ENCODE assay signal across 24 cellular contexts in genomic region chr9:71662086-71662485, GRCh38.
"Had no signal": no experiment of that assay in that cellular context is flagged by ENCODE, and none has a peak within 500 bp of the region (broad histone marks: within the 10 kb centered on the region; RNA-seq: fewer than 3 reads in every experiment).

No MANE protein-coding gene starts in this region.

- H3K9me3 ChIP-seq: SK-N-SH had no signal

- H3K27ac ChIP-seq: VCaP had no signal

- H3K9ac ChIP-seq: SK-N-SH had no signal

- H3K4me2 ChIP-seq: SK-N-SH had no signal

- DNase-seq: activated CD4-positive, alpha-beta memory T cell treated with anti-CD3 and anti-CD28 coated beads, Interleukin-2, amount 10 ng/mL, durations not matched to agents 7 days and 5 days; activated CD4-positive, alpha-beta T cell treated with anti-CD3 and anti-CD28 coated beads for 36 hours; activated CD4-positive, alpha-beta T cell treated with anti-CD3 and anti-CD28 coated beads, Interleukin-2, amount 50 U/mL, for 1 hour; activated gamma-delta T cell; activated naive CD4-positive, alpha-beta T cell treated with anti-CD3 and anti-CD28 coated beads for 36 hours; activated T-cell treated with anti-CD3 and anti-CD28 coated beads for 4 hours; activated T-cell treated with anti-CD3 and anti-CD28 coated beads, Interleukin-2, amount 50 U/mL, for 48 hours; amygdala; MM.1S; NCI-H1105 treated with DMSO at 0.1 percent for 48 hours; NCI-H146; NCI-H187 treated with DMSO at 0.1 percent for 48 hours; NCI-H2171; NCI-H2227 treated with DMSO at 0.1 percent for 48 hours; NCI-H510A; NCI-H526 treated with DMSO at 0.1 percent for 48 hours; NCI-H82; RPMI8226; SK-N-SH; T-helper 1 cell had no signal

- ATAC-seq: activated CD4-positive, alpha-beta T cell treated with anti-CD3 and anti-CD28 coated beads for 36 hours; activated T-helper 17 cell treated with anti-CD3 and anti-CD28 coated beads, Interleukin-2, amount 50 U/mL, for 72 hours; Panc1; Right ventricle myocardium inferior had no signal
